34 cellular contexts compared by ENCODE assay signal in genomic region chr5:160352308-160352707, GRCh38. TPM values are rescaled to one million over a fixed set of nuclear protein-coding genes. Genes with fewer than 3 reads are reported as not detected.
"Had no signal": no experiment of that assay in that cellular context is flagged by ENCODE, and none has a peak within 500 bp of the region (broad histone marks: within the 10 kb centered on the region; RNA-seq: fewer than 3 reads in every experiment).

No MANE protein-coding gene starts in this region.

- H3K27me3 ChIP-seq: brain microvascular endothelial cell, Peyer's patch, SJSA1 had no signal

- H3K4me1 ChIP-seq: SJSA1 had no signal

- H3K9me3 ChIP-seq: Peyer's patch, SJSA1, SK-N-SH had no signal

- H3K27ac ChIP-seq: brain microvascular endothelial cell, Peyer's patch, SJSA1, VCaP had no signal

- DNase-seq: activated B cell treated with CpG ODN at 0.5 μM for 24 hours; activated CD4-positive, alpha-beta memory T cell treated with anti-CD3 and anti-CD28 coated beads for 36 hours; activated CD4-positive, alpha-beta T cell treated with anti-CD3 and anti-CD28 coated beads for 4 hours; activated CD4-positive, alpha-beta T cell treated with anti-CD3 and anti-CD28 coated beads, Interleukin-2, amount 50 U/mL, for 1 hour; activated CD4-positive, CD25-positive, alpha-beta regulatory T cell treated with anti-CD3 and anti-CD28 coated beads, Interleukin-2, amount 50 U/mL, for 72 hours; activated CD8-positive, alpha-beta memory T cell treated with anti-CD3 and anti-CD28 coated beads, Interleukin-2, amount 50 U/mL, for 4 hours; activated naive CD4-positive, alpha-beta T cell; activated naive CD4-positive, alpha-beta T cell treated with anti-CD3 and anti-CD28 coated beads, Interleukin-2, amount 50 U/mL, for 16 hours; activated naive CD8-positive, alpha-beta T cell treated with anti-CD3 and anti-CD28 coated beads for 36 hours; activated T-cell treated with anti-CD3 and anti-CD28 coated beads for 4 hours; activated T-cell treated with anti-CD3 and anti-CD28 coated beads, Interleukin-2, amount 50 U/mL, for 4 hours; amniotic stem cell; aorta; brain microvascular endothelial cell; NCI-H1105; NCI-H1417 treated with DMSO at 0.1 percent for 48 hours; NCI-H187 treated with DMSO at 0.1 percent for 48 hours; NCI-H2081; NCI-H2171 treated with DMSO at 0.1 percent for 48 hours; NCI-H2227 treated with DMSO at 0.1 percent for 48 hours; NCI-H446; NCI-H510A treated with DMSO at 0.1 percent for 48 hours; PC-3; Peyer's patch; RPMI8226; SHP77 treated with DMSO at 0.1 percent for 48 hours; SK-N-SH; SW 1271; T-helper 1 cell; T-helper 2 cell; T-helper 9 cell had no signal

- ATAC-seq: activated T-cell treated with anti-CD3 and anti-CD28 coated beads, Interleukin-2, amount 50 U/mL, for 4 hours; PC-3 had no signal

- H3K36me3 ChIP-seq: brain microvascular endothelial cell, Peyer's patch, SJSA1 had no signal

- H3K4me3 ChIP-seq: Peyer's patch, SJSA1 had no signal

RNA-seq across cellular contexts. Expression of gene C1QTNF2, which starts 18.1 kb away (rescaled TPM):
- total RNA-seq: activated B cell treated with CpG ODN at 0.5 μM for 24 hours; activated CD4-positive, alpha-beta memory T cell treated with anti-CD3 and anti-CD28 coated beads for 36 hours; activated naive CD8-positive, alpha-beta T cell treated with anti-CD3 and anti-CD28 coated beads for 36 hours; activated T-cell treated with anti-CD3 and anti-CD28 coated beads, Interleukin-2, amount 50 U/mL, for 4 hours; activated T-helper 1 cell treated with anti-CD3 and anti-CD28 coated beads, Interleukin-12 subunit alpha, Interleukin-12 subunit beta, Interleukin-2, Interleukin-4 antibody, amounts not matched to agents 30 ng/mL and 10 ng/mL and 1 ng/mL, durations not matched to agents 14 hours and 24 hours and 36 hours had no signal

RNA-seq across cellular contexts. Expression of gene CCNJL, which starts 39.9 kb away (rescaled TPM):
- total RNA-seq: activated CD4-positive, alpha-beta memory T cell treated with anti-CD3 and anti-CD28 coated beads for 36 hours; activated naive CD8-positive, alpha-beta T cell treated with anti-CD3 and anti-CD28 coated beads for 36 hours; activated T-helper 1 cell treated with anti-CD3 and anti-CD28 coated beads, Interleukin-12 subunit alpha, Interleukin-12 subunit beta, Interleukin-2, Interleukin-4 antibody, amounts not matched to agents 30 ng/mL and 10 ng/mL and 1 ng/mL, durations not matched to agents 14 hours and 24 hours and 36 hours had no signal
